Comparison of ENCODE assay signal across 8 cellular contexts in the genomic region with DNA sequence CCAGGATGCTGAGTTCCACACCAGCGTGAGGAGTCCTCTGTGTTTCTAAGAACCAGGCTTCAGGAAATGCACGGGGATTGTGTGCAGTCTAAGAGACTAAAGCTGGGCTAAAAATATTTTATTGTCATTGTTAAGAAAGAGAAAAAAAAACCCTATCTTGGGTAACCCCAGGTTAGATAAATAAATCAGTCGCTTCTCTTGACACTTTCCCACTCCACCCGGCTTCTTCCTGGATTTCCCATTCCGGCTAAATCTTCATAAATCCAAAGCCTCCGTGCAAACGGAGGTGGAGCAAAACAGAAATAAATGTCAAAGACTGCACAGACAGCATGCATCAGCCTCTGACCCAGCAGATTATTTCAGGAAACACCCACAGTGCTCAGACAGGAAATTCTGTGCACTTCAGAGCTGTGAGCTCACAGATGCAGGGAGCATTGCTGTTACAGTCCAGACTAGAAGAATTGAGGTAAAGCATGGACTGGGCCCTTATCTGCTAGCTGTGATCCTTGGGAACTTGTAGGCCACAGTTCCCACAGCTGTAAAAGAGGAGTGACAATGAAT. TPM values are rescaled to one million over a fixed set of nuclear protein-coding genes. Genes with fewer than 3 reads are reported as not detected.
DNase-seq lines count a peak whose midpoint lies in the region; ATAC-seq and TF ChIP-seq lines count a peak whose summit lies in the region.

No MANE protein-coding gene starts in this region.

- ATAC-seq in HG03045 (IDR thresholded peaks at IDR 0.05; ENCODE audit: unreplicated experiment), result peak; percentile 42
- ATAC-seq in activated B cell treated with CpG ODN at 0.5 μM for 24 hours (ENCODE audit: low read depth), result no peak

- POLR2A ChIA-PET in activated B cell treated with CpG ODN at 0.5 μM for 24 hours (lab: Charles Lee), result interaction anchor here (4.3 kb wide), 1 partner anchor 10 kb away, joined by 60 read pairs; no protein-coding TSS in a partner anchor

- peaks cover 5% of the 10 kb centered on the region for H3K9me3 ChIP-seq in skeletal muscle satellite cell (replicated peaks; ENCODE audit: low read length)

- CTCF ChIA-PET in activated B cell treated with CpG ODN at 0.5 μM for 24 hours (lab: Charles Lee), result interaction anchor here (1.3 to 4.0 kb wide), 2 partner anchors 11 to 173 kb away, joined by 3 to 34 read pairs; no protein-coding TSS in a partner anchor

- DNase-seq in stimulated activated CD4-positive, alpha-beta T cell treated with anti-CD3 and anti-CD28 coated beads, Interleukin-15, amount 100 ng/mL, for 24 hours, result peak; percentile 47
- DNase-seq in stimulated activated CD4-positive, alpha-beta T cell treated with anti-CD3 and anti-CD28 coated beads, Interleukin-2, amount 100 ng/mL, for 48 hours, result no peak
- DNase-seq in activated B cell treated with CpG ODN at 0.5 μM for 24 hours, result no peak
- peak; percentile 59 to 67 for DNase-seq in foreskin fibroblast
- DNase-seq in cerebellar nuclear complex (lab: John Stamatoyannopoulos, UW), result no peak
- DNase-seq in T-helper 9 cell, result no peak

- H3K36me3 Mint-ChIP-seq in activated B cell treated with CpG ODN at 0.5 μM for 24 hours (ENCODE audit: low read depth), result no peaks in the 10 kb centered on the region

- H3K36me3 ChIP-seq in skeletal muscle satellite cell (ENCODE audit: insufficient read depth, low read length), result no peaks in the 10 kb centered on the region

- H3K4me2 ChIP-seq in skeletal muscle satellite cell (ENCODE audit: low read length), result peak overlapping the region; percentile 33

- intact Hi-C loops in activated B cell treated with CpG ODN at 0.5 μM for 24 hours (cut with micrococcal nuclease), result loop anchor here (5.0 kb wide), 1 partner anchor 346 kb away; a partner anchor contains a TSS

- no peaks in the 10 kb centered on the region for H3K9me3 Mint-ChIP-seq in activated B cell treated with CpG ODN at 0.5 μM for 24 hours

- TF ChIP-seq CTCF in activated B cell treated with CpG ODN at 0.5 μM for 24 hours (IDR thresholded peaks at IDR 0.05) (no peak), foreskin fibroblast (IDR thresholded peaks at IDR 0.05; ENCODE audit: low read depth, low read length) (no peak)

- peak overlapping the region; percentile 83 for H3K27ac Mint-ChIP-seq in activated B cell treated with CpG ODN at 0.5 μM for 24 hours

- no peak overlapping the region for H3K9ac ChIP-seq in skeletal muscle satellite cell (ENCODE audit: low read depth, low read length)

- peak overlapping the region; percentile 62 for H3K4me3 Mint-ChIP-seq in activated B cell treated with CpG ODN at 0.5 μM for 24 hours

- H3K27me3 Mint-ChIP-seq in activated B cell treated with CpG ODN at 0.5 μM for 24 hours, result no peaks in the 10 kb centered on the region

- H3K27me3 ChIP-seq in skeletal muscle satellite cell (ENCODE audit: control insufficient read depth, insufficient read depth, low read length), result peaks cover 3% of the 10 kb centered on the region

- H3K4me3 ChIP-seq in foreskin fibroblast (ENCODE audit: low read depth in 1 of 2, low read length in 2 of 2), result no peak overlapping the region
- peak overlapping the region; percentile 11 for H3K4me3 ChIP-seq in skeletal muscle satellite cell (ENCODE audit: low read length)

- peaks cover 15% of the 10 kb centered on the region for H3K4me1 ChIP-seq in skeletal muscle satellite cell (ENCODE audit: control insufficient read depth, insufficient read depth, low read length)

- peaks cover 50% of the 10 kb centered on the region for H3K4me1 Mint-ChIP-seq in activated B cell treated with CpG ODN at 0.5 μM for 24 hours

RNA-seq across cellular contexts. Expression of a gene that starts 44.8 kb away (rescaled TPM):
- not detected in 2 replicates for total RNA-seq in activated B cell treated with CpG ODN at 0.5 μM for 24 hours
- under 0.01 TPM in 1 of 2 replicates, not detected in the other for total RNA-seq in skeletal muscle satellite cell (2012; rRNA removed)

Comparison
In these comparisons a context has a peak if more than half of its experiments do, and no peak if none do; other contexts are left out.
1. DNase-seq: peak in stimulated activated CD4-positive, alpha-beta T cell treated with anti-CD3 and anti-CD28 coated beads, Interleukin-15, amount 100 ng/mL, for 24 hours (single experiment) and foreskin fibroblast (2 of 2); none in stimulated activated CD4-positive, alpha-beta T cell treated with anti-CD3 and anti-CD28 coated beads, Interleukin-2, amount 100 ng/mL, for 48 hours (0 of 2), activated B cell treated with CpG ODN at 0.5 μM for 24 hours (single experiment), cerebellar nuclear complex (0 of 2) and T-helper 9 cell (single experiment).